In genomic region chr1:150235852-150236613, GRCh38 we compare ENCODE assay signal across 1 cellular context.
A peak's percentile ranks its signal among the peaks of the same experiment; 100 is the strongest.
TF ChIP-seq lines count a peak whose summit lies in the region.

Gene ANP32E, minus strand, starts transcription at chr1:150236112. Its CDS starts 326 bp downstream, at chr1:150235786.

TF ChIP-seq in HEK293, 187 proteins besides CTCF, POLR2A, EP300 and RAD21 (continued from another document and continues in another):
- TF ChIP-seq ZBTB11 (tag by site-specific recombination; conservative IDR thresholded peaks at IDR 0.05; ENCODE audit: low read depth), result peak; percentile 63
- TF ChIP-seq ZNF292 (tag by site-specific recombination; IDR thresholded peaks at IDR 0.05; ENCODE audit: borderline replicate concordance, low read depth), result no peak
- TF ChIP-seq ZNF555 (tag by site-specific recombination; conservative IDR thresholded peaks at IDR 0.05), result no peak
- TF ChIP-seq ELK4 (IDR thresholded peaks at IDR 0.05; ENCODE audit: borderline replicate concordance, low read depth, low read length), result no peak
- 0 out of 2 replicates have a peak, but pooled peaks have one; percentile 20 for TF ChIP-seq SCRT2 (tag by site-specific recombination; IDR thresholded peaks at IDR 0.05)
- TF ChIP-seq ZNF596 (tag by site-specific recombination; IDR thresholded peaks at IDR 0.05), result no peak
- no peak for TF ChIP-seq ZNF404 (tag by site-specific recombination; IDR thresholded peaks at IDR 0.05)
- no peak; the same call in 1 of the 2 replicates for TF ChIP-seq SALL2 (tag by site-specific recombination; IDR thresholded peaks at IDR 0.05; ENCODE audit: borderline replicate concordance)
- TF ChIP-seq GLI4 (tag by site-specific recombination; IDR thresholded peaks at IDR 0.05), result peak; percentile 95
- TF ChIP-seq ZSCAN16 (tag by site-specific recombination; IDR thresholded peaks at IDR 0.05), result no peak
- peak; percentile 94 for TF ChIP-seq ZBTB7A (tag by site-specific recombination; IDR thresholded peaks at IDR 0.05; ENCODE audit: low read depth)
- TF ChIP-seq ZNF449 (tag by site-specific recombination; IDR thresholded peaks at IDR 0.05), result no peak
- TF ChIP-seq ZNF155 (tag by site-specific recombination; IDR thresholded peaks at IDR 0.05), result no peak
- no peak for TF ChIP-seq ZNF513 (tag by site-specific recombination; IDR thresholded peaks at IDR 0.05)
- no peak for TF ChIP-seq ZNF768 (tag by site-specific recombination; IDR thresholded peaks at IDR 0.05)
- no peak for TF ChIP-seq ZNF704 (tag by site-specific recombination; IDR thresholded peaks at IDR 0.05)
- TF ChIP-seq ZNF148 (tag by site-specific recombination; IDR thresholded peaks at IDR 0.05; ENCODE audit: borderline replicate concordance), result no peak
- TF ChIP-seq ZNF560 (tag by site-specific recombination; IDR thresholded peaks at IDR 0.05; ENCODE audit: borderline replicate concordance), result no peak
- TF ChIP-seq ZNF639 (tag by site-specific recombination; IDR thresholded peaks at IDR 0.05), result peak; percentile 95
- TF ChIP-seq ZNF366 (tag by site-specific recombination; conservative IDR thresholded peaks at IDR 0.05), result peak; percentile 86
- TF ChIP-seq BCL11A (tag by site-specific recombination; IDR thresholded peaks at IDR 0.05; ENCODE audit: low read depth), result peak; percentile 47; the same call in 1 of the 2 replicates
- TF ChIP-seq PRDM6 (tag by site-specific recombination; IDR thresholded peaks at IDR 0.05), result peak; percentile 87
- TF ChIP-seq ZNF571 (tag by site-specific recombination; IDR thresholded peaks at IDR 0.05), result no peak
- no peak for TF ChIP-seq ZNF19 (tag by site-specific recombination; IDR thresholded peaks at IDR 0.05; ENCODE audit: low read depth)
- TF ChIP-seq ZBTB44 (tag by site-specific recombination; IDR thresholded peaks at IDR 0.05), result no peak
- TF ChIP-seq ZNF324 (tag by site-specific recombination; IDR thresholded peaks at IDR 0.05), result peak; percentile 95
- TF ChIP-seq EGR2 (tag by site-specific recombination; IDR thresholded peaks at IDR 0.05; ENCODE audit: low read depth), result peak; percentile 95
- peak; percentile 99 for TF ChIP-seq ZNF391 (tag by site-specific recombination; IDR thresholded peaks at IDR 0.05; ENCODE audit: borderline replicate concordance, low read depth)
- TF ChIP-seq ATF2 (tag by site-specific recombination; IDR thresholded peaks at IDR 0.05; ENCODE audit: low read depth), result no peak; the same call in 1 of the 2 replicates
- no peak for TF ChIP-seq ZNF747 (tag by site-specific recombination; IDR thresholded peaks at IDR 0.05)
- no peak for TF ChIP-seq ZNF473 (tag by site-specific recombination; IDR thresholded peaks at IDR 0.05)
- no peak for TF ChIP-seq OSR2 (tag by site-specific recombination; IDR thresholded peaks at IDR 0.05)
- TF ChIP-seq ZNF488 (tag by site-specific recombination; IDR thresholded peaks at IDR 0.05), result no peak
- TF ChIP-seq ZNF221 (tag by site-specific recombination; IDR thresholded peaks at IDR 0.05; ENCODE audit: borderline replicate concordance), result no peak
- peak; percentile 38; the same call in 1 of the 2 replicates for TF ChIP-seq ZNF561 (tag by site-specific recombination; IDR thresholded peaks at IDR 0.05; ENCODE audit: borderline replicate concordance)
- TF ChIP-seq AEBP2 (tag by site-specific recombination; IDR thresholded peaks at IDR 0.05; ENCODE audit: borderline replicate concordance), result no peak
- 0 out of 2 replicates have a peak, but pooled peaks have one; percentile 44 for TF ChIP-seq GFI1B (tag by site-specific recombination; IDR thresholded peaks at IDR 0.05)
